ENCODE assay signal across 21 cellular contexts in the genomic region with DNA sequence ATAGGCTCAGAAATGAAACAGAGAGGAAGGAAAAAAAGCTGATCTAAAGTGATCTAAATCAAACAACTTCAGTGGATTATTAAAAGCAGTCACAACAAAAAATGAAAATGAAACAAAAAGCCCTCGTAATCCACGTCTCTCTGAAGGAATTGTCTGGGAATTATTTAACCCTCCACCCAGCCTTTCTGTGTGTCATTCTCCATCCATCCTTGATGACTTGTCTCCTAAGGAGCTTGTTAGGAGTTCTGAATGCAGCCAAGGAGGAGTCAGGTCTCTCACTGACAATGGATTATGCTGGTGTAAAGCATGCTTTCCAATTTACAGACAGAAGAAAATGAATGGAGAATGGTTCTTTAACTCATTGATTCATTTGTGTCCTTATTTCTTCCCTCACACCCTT.
DNase-seq lines count a peak whose midpoint lies in the region; ATAC-seq and TF ChIP-seq lines count a peak whose summit lies in the region.
"Had no signal": no experiment of that assay in that cellular context is flagged by ENCODE, and none has a peak within 500 bp of the region (broad histone marks: within the 10 kb centered on the region; RNA-seq: fewer than 3 reads in every experiment).

No MANE protein-coding gene starts in this region.

- no peaks in the 10 kb centered on the region for H3K4me1 ChIP-seq in IMR-90 (ENCODE audit: control insufficient read depth, insufficient read depth, low read length)
- no peaks in the 10 kb centered on the region for H3K4me1 ChIP-seq in mammary epithelial cell (ENCODE audit: insufficient read depth, low read length)
- H3K4me1 ChIP-seq in osteoblast (ENCODE audit: insufficient read depth, low read length), result peaks cover 5% of the 10 kb centered on the region
- no peaks in the 10 kb centered on the region for H3K4me1 ChIP-seq in left ventricle myocardium inferior
- H3K4me1 ChIP-seq: transverse colon had no signal

- peak overlapping the region; percentile 1; the same call in 1 of the 2 replicates for H3K18ac ChIP-seq in IMR-90 (ENCODE audit: low read depth, low read length)

- peaks cover 6% of the 10 kb centered on the region for H3K4me1 Mint-ChIP-seq in stimulated activated effector memory CD8-positive, alpha-beta T cell treated with anti-CD3 and anti-CD28 coated beads, Interleukin-12 subunit alpha, Interleukin-12 subunit beta, amount 100 ng/mL, for 72 hours
- H3K4me1 Mint-ChIP-seq: nephron had no signal

- H3K9me1 ChIP-seq in IMR-90 (ENCODE audit: insufficient read depth, low read length), result 0 out of 2 replicates have a peak, but pooled peaks cover 2% of the 10 kb centered on the region

- no peak overlapping the region for H2AK9ac ChIP-seq in IMR-90 (replicated peaks; ENCODE audit: low read depth, low read length, poor library complexity)

- H3K27ac Mint-ChIP-seq in stimulated activated effector memory CD8-positive, alpha-beta T cell treated with anti-CD3 and anti-CD28 coated beads, Interleukin-12 subunit alpha, Interleukin-12 subunit beta, amount 100 ng/mL, for 72 hours, result no peak overlapping the region
- H3K27ac Mint-ChIP-seq: IgD-negative memory B cell, nephron had no signal

- H2BK5ac ChIP-seq in IMR-90 (ENCODE audit: low read depth, low read length, poor library complexity, severe bottlenecking), result no peak overlapping the region

- DNase-seq in AG09309 (ENCODE audit: low read depth) (no peak), IMR-90 (peak; percentile 58), mammary epithelial cell (peak; percentile 37), osteoblast (ENCODE audit: insufficient read length, low spot score, missing footprints) (peak; percentile 80), left ventricle myocardium inferior (no peak), DMS79 treated with DMSO at 0.1 percent for 48 hours (lab: John Stamatoyannopoulos, UW) (no peak), GM10266 (ENCODE audit: extremely low spot score) (no peak)
- no peak for DNase-seq in stimulated activated effector memory CD8-positive, alpha-beta T cell treated with anti-CD3 and anti-CD28 coated beads, Interleukin-12 subunit alpha, Interleukin-12 subunit beta, amount 100 ng/mL, for 72 hours (ENCODE audit: low spot score in 2 of 2)
- DNase-seq: activated CD4-positive, alpha-beta T cell treated with anti-CD3 and anti-CD28 coated beads, Interleukin-2, amount 50 U/mL, for 1 hour; activated T-cell treated with anti-CD3 and anti-CD28 coated beads, Interleukin-2, amount 50 U/mL, for 48 hours; aorta; C1 segment of cervical spinal cord; dermis blood vessel endothelial cell; DMS153; NCI-H1092 treated with DMSO at 0.1 percent for 48 hours; NK-92 treated with Interleukin-12 subunit alpha and Interleukin-12 subunit beta, amount 100 ng/mL, for 24 hours; stimulated activated CD4-positive, alpha-beta T cell treated with anti-CD3 and anti-CD28 coated beads, Interleukin-1b, Interleukin-23, amount 100 ng/mL, for 48 hours; T1000; transverse colon had no signal

- ATAC-seq in IMR-90 (ENCODE audit: low read depth), result peak; percentile 72
- no peak for ATAC-seq in stimulated activated effector memory CD8-positive, alpha-beta T cell treated with anti-CD3 and anti-CD28 coated beads, Interleukin-12 subunit alpha, Interleukin-12 subunit beta, amount 100 ng/mL, for 72 hours

- H3K79me2 ChIP-seq in mammary epithelial cell (ENCODE audit: insufficient read depth, low read length), result no peaks in the 10 kb centered on the region
- no peaks in the 10 kb centered on the region for H3K79me2 ChIP-seq in osteoblast (ENCODE audit: insufficient read depth, low read length)

- H2BK20ac ChIP-seq in IMR-90 (ENCODE audit: low read depth, low read length), result peak overlapping the region; percentile 62; the same call in 1 of the 2 replicates

- H3K79me1 ChIP-seq in IMR-90 (ENCODE audit: low read depth in 1 of 2, low read length in 2 of 2), result no peaks in the 10 kb centered on the region

- POLR2A ChIA-PET in IMR-90 (lab: Charles Lee; ENCODE audit: unreplicated experiment), result no interaction called here

- peak overlapping the region; percentile 67 for H3K4ac ChIP-seq in IMR-90 (ENCODE audit: low read depth, low read length)

- H3K14ac ChIP-seq in IMR-90 (replicated peaks; ENCODE audit: low read depth, low read length), result peak overlapping the region; percentile 48

- H3K4me3 Mint-ChIP-seq in stimulated activated effector memory CD8-positive, alpha-beta T cell treated with anti-CD3 and anti-CD28 coated beads, Interleukin-12 subunit alpha, Interleukin-12 subunit beta, amount 100 ng/mL, for 72 hours, result no peak overlapping the region
- H3K4me3 Mint-ChIP-seq: nephron had no signal

- H3K23ac ChIP-seq in IMR-90 (ENCODE audit: low read depth, low read length), result peak overlapping the region; percentile 86; the same call in 1 of the 2 replicates

- no peak overlapping the region for H3K56ac ChIP-seq in IMR-90 (ENCODE audit: extremely low read depth, insufficient read depth, low read length)

- H3K27ac ChIP-seq in IMR-90 (ENCODE audit: insufficient read depth, low read length) (no peak overlapping the region), mammary epithelial cell (ENCODE audit: insufficient read depth, low read depth, low read length) (no peak overlapping the region), osteoblast (ENCODE audit: low read depth, low read length) (peak overlapping the region; percentile 68), left ventricle myocardium inferior (replicated peaks) (no peak overlapping the region)
- H3K27ac ChIP-seq: transverse colon had no signal

- peak overlapping the region in 1 of 2 experiments; percentile 49; a peak in 2 of 4 replicates for H4K8ac ChIP-seq in IMR-90 (ENCODE audit: low read depth in 2 of 2, low read length in 2 of 2)

- BruUV-seq in IMR-90 (replicated peaks; lab: Mats Ljungman, UMichigan) (no TSS peak), mammary epithelial cell (replicated peaks; lab: Mats Ljungman, UMichigan) (no TSS peak)

- H3K36me3 Mint-ChIP-seq in stimulated activated effector memory CD8-positive, alpha-beta T cell treated with anti-CD3 and anti-CD28 coated beads, Interleukin-12 subunit alpha, Interleukin-12 subunit beta, amount 100 ng/mL, for 72 hours, result no peaks in the 10 kb centered on the region

- peak overlapping the region; percentile 66; the same call in 1 of the 2 replicates for H2BK120ac ChIP-seq in IMR-90 (ENCODE audit: low read depth, low read length)

- no peak overlapping the region for H4K5ac ChIP-seq in IMR-90 (ENCODE audit: low read depth, low read length)

- H2AFZ ChIP-seq in IMR-90 (replicated peaks; ENCODE audit: low read length, poor library complexity) (peak overlapping the region; percentile 56), mammary epithelial cell (ENCODE audit: low read depth, low read length) (peak overlapping the region; percentile 35), osteoblast (ENCODE audit: low read length) (peak overlapping the region; percentile 80)

- TF ChIP-seq CTCF in AG09309 (IDR thresholded peaks at IDR 0.05; ENCODE audit: control insufficient read depth, insufficient read depth, low read depth, low read length, missing control alignments) (no peak), IMR-90 (conservative IDR thresholded peaks at IDR 0.05; ENCODE audit: low read depth, low read length) (no peak), mammary epithelial cell (conservative IDR thresholded peaks at IDR 0.05 in 1 of 2, IDR thresholded peaks at IDR 0.05 in 1 of 2; ENCODE audit: extremely low read depth in 1 of 2, insufficient read depth in 1 of 2, low read depth in 1 of 2, low read length in 2 of 2) (no peak), osteoblast (IDR thresholded peaks at IDR 0.05; ENCODE audit: extremely low read depth, low read depth, low read length) (no peak), left ventricle myocardium inferior (IDR thresholded peaks at IDR 0.05; ENCODE audit: borderline replicate concordance) (no peak), GM10266 (IDR thresholded peaks at IDR 0.05; ENCODE audit: control insufficient read depth, insufficient read depth, low read depth, missing control alignments) (no peak)

- H3K4me3 ChIP-seq in AG09309 (ENCODE audit: control insufficient read depth, low read depth, low read length) (peak overlapping the region; percentile 24), IMR-90 (ENCODE audit: insufficient read depth, low read depth, low read length) (peak overlapping the region; percentile 31; the same call in 1 of the 2 replicates), mammary epithelial cell (replicated peaks in 1 of 3; ENCODE audit: insufficient read depth in 1 of 3, low read depth in 2 of 3, low read length in 3 of 3) (no peak overlapping the region), osteoblast (ENCODE audit: insufficient read depth, low read length) (peak overlapping the region; percentile 59), left ventricle myocardium inferior (no peak overlapping the region)
- H3K4me3 ChIP-seq: transverse colon had no signal

- H3K36me3 ChIP-seq in IMR-90 (ENCODE audit: control insufficient read depth, insufficient read depth, low read length) (no peaks in the 10 kb centered on the region), mammary epithelial cell (ENCODE audit: insufficient read depth, low read length) (no peaks in the 10 kb centered on the region), osteoblast (ENCODE audit: insufficient read depth, low read length) (no peaks in the 10 kb centered on the region), left ventricle myocardium inferior (no peaks in the 10 kb centered on the region)
- H3K36me3 ChIP-seq: transverse colon had no signal

- intact Hi-C loops in IMR-90 (cut with micrococcal nuclease) (loop anchor here (5.0 kb wide), 1 partner anchor 661 kb away; no protein-coding TSS in a partner anchor), mammary epithelial cell (cut with micrococcal nuclease) (no loop called here), left ventricle myocardium inferior (cut with micrococcal nuclease) (no loop called here)

- no CpG with 5 or more reads among the region's 2 CpGs for WGBS in IMR-90 (ENCODE audit: extremely low coverage in 2 of 2, insufficient read length in 1 of 2), 2 experiments
- 59% methylated on average over 2 of the region's 2 CpGs for WGBS in mammary epithelial cell (ENCODE audit: low coverage, missing lambda C conversion rate)

- TF ChIP-seq RAD21 in IMR-90 (IDR thresholded peaks at IDR 0.05; ENCODE audit: low read length), result no peak

- in situ Hi-C loops in IMR-90 (cut with MboI; ENCODE audit: low sequenced_read_pairs) (loop anchor here (25.0 kb wide), 1 partner anchor 671 kb away; no protein-coding TSS in a partner anchor), mammary epithelial cell (cut with MboI; ENCODE audit: low sequenced_read_pairs in 2 of 2) (loop anchor here (10.0 to 25.0 kb wide), 6 partner anchors 204 to 721 kb away; no protein-coding TSS in a partner anchor)

- H3K9ac ChIP-seq in IMR-90 (ENCODE audit: low read depth, low read length), result peak overlapping the region; percentile 51; the same call in 1 of the 2 replicates
- no peak overlapping the region for H3K9ac ChIP-seq in mammary epithelial cell (ENCODE audit: insufficient read depth, low read length)

- no peak overlapping the region for H2AK5ac ChIP-seq in IMR-90 (ENCODE audit: low read depth, low read length)

- H3K4me2 ChIP-seq in IMR-90 (ENCODE audit: low read depth, low read length) (peak overlapping the region; percentile 68), mammary epithelial cell (ENCODE audit: insufficient read depth, low read depth, low read length) (no peak overlapping the region), osteoblast (ENCODE audit: insufficient read depth, low read length) (peak overlapping the region; percentile 75)

- dilution Hi-C loops in IMR-90 (cut with HindIII; ENCODE audit: low sequenced_read_pairs, unreplicated experiment) (no loop called here), mammary epithelial cell (cut with HindIII; ENCODE audit: low sequenced_read_pairs) (loop anchor here (25.0 kb wide), 1 partner anchor 429 kb away; no protein-coding TSS in a partner anchor)

- no peaks in the 10 kb centered on the region for H3K9me3 Mint-ChIP-seq in stimulated activated effector memory CD8-positive, alpha-beta T cell treated with anti-CD3 and anti-CD28 coated beads, Interleukin-12 subunit alpha, Interleukin-12 subunit beta, amount 100 ng/mL, for 72 hours
- H3K9me3 Mint-ChIP-seq: IgD-negative memory B cell, nephron had no signal

- TF ChIP-seq POLR2A in IMR-90 (IDR thresholded peaks at IDR 0.05; ENCODE audit: low read depth, low read length), result no peak

- H3K27me3 ChIP-seq in IMR-90 (ENCODE audit: control insufficient read depth, insufficient read depth, low read length), result no peaks in the 10 kb centered on the region
- no peaks in the 10 kb centered on the region for H3K27me3 ChIP-seq in mammary epithelial cell (ENCODE audit: insufficient read depth, low read length)
- no peaks in the 10 kb centered on the region for H3K27me3 ChIP-seq in osteoblast (ENCODE audit: insufficient read depth, low read length)
- peaks cover 86% of the 10 kb centered on the region for H3K27me3 ChIP-seq in left ventricle myocardium inferior (ENCODE audit: low read depth)
- H3K27me3 ChIP-seq: transverse colon had no signal

- H3K9me3 ChIP-seq in IMR-90 (ENCODE audit: control insufficient read depth, insufficient read depth, low read length) (no peaks in the 10 kb centered on the region), mammary epithelial cell (replicated peaks; ENCODE audit: insufficient read depth, low read length) (no peaks in the 10 kb centered on the region), osteoblast (ENCODE audit: low read depth, low read length) (no peaks in the 10 kb centered on the region), left ventricle myocardium inferior (replicated peaks) (no peaks in the 10 kb centered on the region)
- H3K9me3 ChIP-seq: transverse colon had no signal

- 0 out of 3 replicates have a peak overlapping the region, but pooled peaks have one; percentile 74 for H2BK15ac ChIP-seq in IMR-90 (ENCODE audit: low read depth, low read length)

- H4K91ac ChIP-seq in IMR-90 (ENCODE audit: insufficient read depth, low read depth, low read length), result no peak overlapping the region; the same call in 1 of the 2 replicates

- CTCF ChIA-PET in IMR-90 (lab: Yijun Ruan, JAX) (no interaction called here), mammary epithelial cell (lab: Charles Lee; ENCODE audit: low non-redundant PET) (no interaction called here)

- no peaks in the 10 kb centered on the region for H4K20me1 ChIP-seq in IMR-90 (ENCODE audit: insufficient read depth, low read length)
- H4K20me1 ChIP-seq in mammary epithelial cell (ENCODE audit: insufficient read depth, low read length), result no peaks in the 10 kb centered on the region
- no peaks in the 10 kb centered on the region for H4K20me1 ChIP-seq in osteoblast (ENCODE audit: insufficient read depth, low read length)

Comparison
In these comparisons a context has a peak if more than half of its experiments do, and no peak if none do; other contexts are left out.
1. DNase-seq: peak in IMR-90 (single experiment), mammary epithelial cell (single experiment) and osteoblast (single experiment); none in AG09309 (single experiment), left ventricle myocardium inferior (single experiment), stimulated activated effector memory CD8-positive, alpha-beta T cell treated with anti-CD3 and anti-CD28 coated beads, Interleukin-12 subunit alpha, Interleukin-12 subunit beta, amount 100 ng/mL, for 72 hours (0 of 2), DMS79 treated with DMSO at 0.1 percent for 48 hours (single experiment) and GM10266 (single experiment).
2. H3K4me3 ChIP-seq: peak in AG09309 (single experiment), IMR-90 (single experiment) and osteoblast (single experiment); none in mammary epithelial cell (0 of 3) and left ventricle myocardium inferior (single experiment).
3. Peak in every context shown above with its lines, with median percentiles within 50 percentile points of each other: H2AFZ ChIP-seq.